ENCODE assay signal across 10 cellular contexts in the genomic region with DNA sequence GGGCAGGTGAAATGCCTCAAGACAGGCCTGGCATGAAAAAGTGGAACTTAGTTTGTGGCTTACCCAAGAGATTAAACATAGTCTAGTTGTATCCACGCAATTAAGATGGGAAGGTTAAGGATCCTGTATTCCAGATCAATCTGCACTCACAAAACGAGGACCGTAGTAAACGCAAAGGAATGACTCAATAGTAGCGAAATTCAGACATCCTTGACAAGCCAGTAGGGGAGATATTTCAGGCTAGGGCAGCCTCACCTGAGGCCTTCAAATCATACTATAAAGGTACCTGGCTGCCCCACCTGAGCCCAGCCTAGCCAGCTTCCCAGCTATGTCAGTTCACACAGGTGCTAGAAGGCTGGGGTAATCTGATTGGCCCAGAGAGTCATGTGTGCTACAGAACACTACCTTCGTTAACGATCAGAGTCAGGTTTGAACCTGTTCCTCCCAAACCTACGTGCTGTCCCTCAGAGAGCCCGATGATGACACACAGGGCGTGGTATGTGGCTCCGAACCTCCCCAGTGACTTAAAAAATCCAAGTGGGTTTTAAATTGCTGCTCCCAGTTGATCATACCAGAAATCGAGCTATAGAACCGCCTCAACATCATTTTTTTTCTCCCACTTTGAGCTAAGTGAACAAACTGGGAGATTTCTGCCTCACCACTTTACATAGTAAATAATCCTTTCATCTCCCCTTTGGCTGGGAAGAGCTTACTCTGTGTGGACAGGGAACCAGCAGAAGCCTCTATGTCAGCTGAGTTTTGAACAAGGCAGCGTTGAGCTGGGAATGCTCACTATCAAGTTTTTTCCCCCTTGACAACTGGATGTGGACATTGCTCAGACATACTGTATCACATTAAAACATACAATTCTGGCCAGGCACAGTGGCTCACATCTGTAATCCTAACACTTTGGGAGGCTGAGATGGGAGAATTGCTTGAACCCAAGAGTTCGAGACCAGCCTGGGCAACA. TPM values are rescaled to one million over a fixed set of nuclear protein-coding genes. Genes with fewer than 3 reads are reported as not detected.
DNase-seq lines count a peak whose midpoint lies in the region; ATAC-seq and TF ChIP-seq lines count a peak whose summit lies in the region.
"Had no signal": no experiment of that assay in that cellular context is flagged by ENCODE, and none has a peak within 500 bp of the region (broad histone marks: within the 10 kb centered on the region; RNA-seq: fewer than 3 reads in every experiment).

No MANE protein-coding gene starts in this region.

- H3K4me3 Mint-ChIP-seq in HFFc6 (no peak overlapping the region), natural killer cell (no peak overlapping the region)
- H3K4me3 Mint-ChIP-seq: T-cell had no signal

- H3K9me3 ChIP-seq in esophagus muscularis mucosa, result no peaks in the 10 kb centered on the region
- H3K9me3 ChIP-seq in skeletal muscle tissue (ENCODE audit: control insufficient read depth in 3 of 3, low read length in 3 of 3), result no peaks in the 10 kb centered on the region

- DNase-seq in HFFc6, result no peak
- peak; percentile 90 to 96 for DNase-seq in NCI-H526 (lab: John Stamatoyannopoulos, UW)
- no peak for DNase-seq in esophagus muscularis mucosa (ENCODE audit: extremely low spot score)
- no peak for DNase-seq in natural killer cell
- DNase-seq: activated T-cell treated with anti-CD3 and anti-CD28 coated beads for 4 hours, T-cell had no signal

- H3K9me3 Mint-ChIP-seq in HFFc6 (no peaks in the 10 kb centered on the region), natural killer cell (no peaks in the 10 kb centered on the region)
- H3K9me3 Mint-ChIP-seq: T-cell had no signal

- no peak for TF ChIP-seq CTCF in HFFc6 (IDR thresholded peaks at IDR 0.05)
- TF ChIP-seq CTCF in esophagus muscularis mucosa (IDR thresholded peaks at IDR 0.05), result no peak
- TF ChIP-seq CTCF in natural killer cell (IDR thresholded peaks at IDR 0.05), result no peak

- peak overlapping the region; percentile 69 to 91 (median 83) for H3K27ac ChIP-seq in esophagus muscularis mucosa (replicated peaks in 1 of 4)
- peak overlapping the region; percentile 47 for H3K27ac ChIP-seq in skeletal muscle tissue (ENCODE audit: low read depth, low read length)

- peak overlapping the region in 1 of 3 donors; percentile 34 for H3K9ac ChIP-seq in skeletal muscle tissue (ENCODE audit: low read depth in 1 of 3, low read length in 3 of 3)

- H3K27ac Mint-ChIP-seq in HFFc6, result peak overlapping the region; percentile 76
- no peak overlapping the region for H3K27ac Mint-ChIP-seq in natural killer cell
- H3K27ac Mint-ChIP-seq: T-cell had no signal

- H3K4me1 ChIP-seq in esophagus muscularis mucosa (peaks cover 54 to 66% (median 62%) of the 10 kb centered on the region in 4 donors), skeletal muscle tissue (ENCODE audit: control insufficient read depth in 3 of 3, insufficient read depth in 3 of 3, low read length in 3 of 3) (peaks cover 26 to 51% (median 39%) of the 10 kb centered on the region in 3 donors)

- H3K4me1 Mint-ChIP-seq in HFFc6 (ENCODE audit: low read depth) (peaks cover 34% of the 10 kb centered on the region), natural killer cell (peaks cover 15 to 26% of the 10 kb centered on the region in 2 donors)

- intact Hi-C loops in esophagus muscularis mucosa (cut with DNase I) (no loop called here), natural killer cell (cut with micrococcal nuclease) (no loop called here)

- H3K36me3 Mint-ChIP-seq in HFFc6 (ENCODE audit: low read depth) (no peaks in the 10 kb centered on the region), natural killer cell (no peaks in the 10 kb centered on the region)
- H3K36me3 Mint-ChIP-seq: T-cell had no signal

- no peak for TF ChIP-seq POLR2A in esophagus muscularis mucosa (IDR thresholded peaks at IDR 0.05; ENCODE audit: low read depth)

- ATAC-seq in natural killer cell (no peak), GM21390 (IDR thresholded peaks at IDR 0.05; ENCODE audit: unreplicated experiment) (no peak), GM21529 (IDR thresholded peaks at IDR 0.05; ENCODE audit: unreplicated experiment) (no peak)
- ATAC-seq in activated CD4-positive, CD25-positive, alpha-beta regulatory T cell treated with anti-CD3 and anti-CD28 coated beads, Interleukin-2, amount 50 U/mL, for 24 hours, result no peak

- 86% methylated on average over 10 of the region's 15 CpGs for WGBS in esophagus muscularis mucosa

- H3K27me3 ChIP-seq in esophagus muscularis mucosa, result no peaks in the 10 kb centered on the region
- no peaks in the 10 kb centered on the region for H3K27me3 ChIP-seq in skeletal muscle tissue (ENCODE audit: control insufficient read depth in 3 of 3, insufficient read depth in 3 of 3, low read length in 3 of 3)

- no peak for TF ChIP-seq EP300 in esophagus muscularis mucosa (IDR thresholded peaks at IDR 0.05)

- H3K4me3 ChIP-seq in esophagus muscularis mucosa (no peak overlapping the region), skeletal muscle tissue (ENCODE audit: low read length in 3 of 3) (no peak overlapping the region)

- H3K27me3 Mint-ChIP-seq in HFFc6 (ENCODE audit: insufficient read depth), result peaks cover 4% of the 10 kb centered on the region
- no peaks in the 10 kb centered on the region for H3K27me3 Mint-ChIP-seq in natural killer cell (ENCODE audit: low read depth in 2 of 2)

- no peaks in the 10 kb centered on the region for H3K36me3 ChIP-seq in esophagus muscularis mucosa
- no peaks in the 10 kb centered on the region for H3K36me3 ChIP-seq in skeletal muscle tissue (ENCODE audit: control insufficient read depth in 3 of 3, insufficient read depth in 3 of 3, low read length in 3 of 3)

RNA-seq across cellular contexts. Expression of a gene that starts 46.3 kb away (rescaled TPM):
- 100 to 1,000 TPM; 426 to 589 (median 452) TPM for total RNA-seq in HFFc6 (2021; fragmentation: NEBNext Ultra II Directional; extraction: Animal tissue kit (Norgen Biotek cat#: 25700))
- 1,000 to 10,000 TPM; 1,278 to 2,374 (median 1,866) TPM for total RNA-seq in esophagus muscularis mucosa
- total RNA-seq in skeletal muscle tissue, result 432 TPM
- total RNA-seq in natural killer cell, result 100 to 1,000 TPM; 623 to 740 (median 677) TPM

Comparison
In these comparisons a context has a peak if more than half of its experiments do, and no peak if none do; other contexts are left out.
1. DNase-seq: peak in NCI-H526 (2 of 2); none in HFFc6 (single experiment), esophagus muscularis mucosa (single experiment) and natural killer cell (single experiment).